ENCODE assay signal across 13 cellular contexts in genomic region chr5:109223521-109223920, GRCh38.
"Had no signal": no experiment of that assay in that cellular context is flagged by ENCODE, and none has a peak within 500 bp of the region (broad histone marks: within the 10 kb centered on the region; RNA-seq: fewer than 3 reads in every experiment).

No MANE protein-coding gene starts in this region.

- H3K36me3 Mint-ChIP-seq: activated naive CD4-positive, alpha-beta T cell treated with anti-CD3 and anti-CD28 coated beads, Interleukin-2, amount 50 U/mL, for 72 hours; stimulated activated naive B cell treated with anti-CD40 and anti-IgM and Interleukin-4, amounts not matched to agents 10 μg/mL and 1 μg/mL and 100 μg/mL, for 72 hours had no signal

- H2AFZ ChIP-seq: hepatocyte had no signal

- H3K27me3 ChIP-seq: adrenal gland, hepatocyte, ovary had no signal

- ATAC-seq: activated naive CD4-positive, alpha-beta T cell treated with anti-CD3 and anti-CD28 coated beads, Interleukin-2, amount 50 U/mL, for 72 hours; effector memory CD8-positive, alpha-beta T cell; left lobe of liver; stimulated activated naive B cell treated with anti-CD40 and anti-IgM and Interleukin-4, amounts not matched to agents 10 μg/mL and 1 μg/mL and 100 μg/mL, for 72 hours had no signal

- H3K36me3 ChIP-seq: adrenal gland, ovary, spleen had no signal

- H3K27ac ChIP-seq: adrenal gland, hepatocyte, ovary, spleen had no signal

- DNase-seq: activated CD4-positive, CD25-positive, alpha-beta regulatory T cell treated with anti-CD3 and anti-CD28 coated beads, Interleukin-2, amount 50 U/mL, for 72 hours; activated gamma-delta T cell; adrenal gland; dermis blood vessel endothelial cell; effector memory CD8-positive, alpha-beta T cell; foreskin fibroblast; islet precursor cell; ovary; spleen; stimulated activated naive B cell treated with anti-CD40 and anti-IgM and Interleukin-4, amounts not matched to agents 10 μg/mL and 1 μg/mL and 100 μg/mL, for 72 hours had no signal

- H3K4me3 ChIP-seq: adrenal gland, hepatocyte, ovary, spleen had no signal

- H3K79me2 ChIP-seq: hepatocyte had no signal

- H3K4me2 ChIP-seq: hepatocyte had no signal

- H3K4me1 ChIP-seq: adrenal gland, spleen had no signal

- H3K4me1 Mint-ChIP-seq: stimulated activated naive B cell treated with anti-CD40 and anti-IgM and Interleukin-4, amounts not matched to agents 10 μg/mL and 1 μg/mL and 100 μg/mL, for 72 hours had no signal

- H3K9me3 ChIP-seq: adrenal gland, ovary, spleen had no signal

- H3K27ac Mint-ChIP-seq: activated naive CD4-positive, alpha-beta T cell treated with anti-CD3 and anti-CD28 coated beads, Interleukin-2, amount 50 U/mL, for 72 hours; effector memory CD8-positive, alpha-beta T cell; stimulated activated naive B cell treated with anti-CD40 and anti-IgM and Interleukin-4, amounts not matched to agents 10 μg/mL and 1 μg/mL and 100 μg/mL, for 72 hours had no signal

- H3K9me3 Mint-ChIP-seq: effector memory CD8-positive, alpha-beta T cell; stimulated activated naive B cell treated with anti-CD40 and anti-IgM and Interleukin-4, amounts not matched to agents 10 μg/mL and 1 μg/mL and 100 μg/mL, for 72 hours had no signal

- H3K4me3 Mint-ChIP-seq: effector memory CD8-positive, alpha-beta T cell; stimulated activated naive B cell treated with anti-CD40 and anti-IgM and Interleukin-4, amounts not matched to agents 10 μg/mL and 1 μg/mL and 100 μg/mL, for 72 hours had no signal
